ENCODE assay signal across 11 cellular contexts in the genomic region with DNA sequence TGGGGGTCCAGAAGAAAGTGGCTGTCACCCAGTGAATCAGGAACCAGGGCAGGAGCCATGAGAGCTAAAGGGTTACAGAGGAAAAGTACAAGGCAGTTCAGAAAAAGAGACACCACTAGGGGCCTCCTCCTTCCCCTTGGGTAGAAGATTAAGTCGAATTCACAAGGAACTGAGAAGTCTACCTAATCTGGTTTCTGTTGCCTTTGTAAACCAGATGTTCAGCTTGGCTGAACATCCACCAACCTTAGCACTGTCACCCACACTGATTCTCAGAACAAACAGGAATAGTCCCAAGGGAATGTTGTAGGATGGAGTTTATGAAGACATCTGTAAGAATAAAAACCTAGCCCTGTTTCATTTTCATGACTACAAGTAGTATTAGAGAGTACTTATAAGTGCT.
DNase-seq lines count a peak whose midpoint lies in the region; ATAC-seq and TF ChIP-seq lines count a peak whose summit lies in the region.
"Had no signal": no experiment of that assay in that cellular context is flagged by ENCODE, and none has a peak within 500 bp of the region (broad histone marks: within the 10 kb centered on the region; RNA-seq: fewer than 3 reads in every experiment).

No MANE protein-coding gene starts in this region.

- DNase-seq in CD14-positive monocyte (ENCODE audit: low spot score), result no peak
- no peak for DNase-seq in T-helper 17 cell
- no peak for DNase-seq in activated CD8-positive, alpha-beta T cell treated with anti-CD3 and anti-CD28 coated beads for 36 hours
- no peak for DNase-seq in stimulated activated CD4-positive, alpha-beta T cell treated with anti-CD3 and anti-CD28 coated beads, Interleukin-2, amount 100 ng/mL, for 48 hours
- no peak for DNase-seq in colonic mucosa
- no peak for DNase-seq in left lobe of liver (ENCODE audit: low spot score)
- DNase-seq: CD8-positive, alpha-beta memory T cell; cortex of kidney; lower lobe of right lung had no signal

- intact Hi-C loops in CD14-positive monocyte (cut with micrococcal nuclease) (no loop called here), colonic mucosa (cut with DNase I) (no loop called here)
- intact Hi-C loops in activated CD8-positive, alpha-beta T cell treated with anti-CD3 and anti-CD28 coated beads for 36 hours (cut with micrococcal nuclease), result no loop called here

- H3K9me3 Mint-ChIP-seq in CD14-positive monocyte, result no peaks in the 10 kb centered on the region
- H3K9me3 Mint-ChIP-seq in activated CD8-positive, alpha-beta T cell treated with anti-CD3 and anti-CD28 coated beads for 36 hours, result no peaks in the 10 kb centered on the region
- H3K9me3 Mint-ChIP-seq: CD8-positive, alpha-beta memory T cell had no signal

- no peak overlapping the region for H3K4me3 ChIP-seq in colonic mucosa
- H3K4me3 ChIP-seq: lower lobe of right lung had no signal

- H3K9ac ChIP-seq in colonic mucosa (ENCODE audit: low read depth in 2 of 2, low read length in 2 of 2), result no peak overlapping the region

- CTCF ChIA-PET in activated CD8-positive, alpha-beta T cell treated with anti-CD3 and anti-CD28 coated beads for 36 hours (lab: Charles Lee), result interaction anchor here (1.0 kb wide), 1 partner anchor 365 kb away, joined by 3 read pairs; no protein-coding TSS in a partner anchor

- H3K36me3 Mint-ChIP-seq in CD14-positive monocyte (peaks cover 11 to 19% of the 10 kb centered on the region in 2 donors), T-helper 17 cell (ENCODE audit: low read depth) (peaks cover 3% of the 10 kb centered on the region)
- peaks cover 2% of the 10 kb centered on the region for H3K36me3 Mint-ChIP-seq in activated CD8-positive, alpha-beta T cell treated with anti-CD3 and anti-CD28 coated beads for 36 hours (ENCODE audit: low read depth)

- H3K9me3 ChIP-seq in T-helper 17 cell (ENCODE audit: control insufficient read depth, low read length, poor library complexity, severe bottlenecking) (no peaks in the 10 kb centered on the region), colonic mucosa (no peaks in the 10 kb centered on the region)
- H3K9me3 ChIP-seq: lower lobe of right lung had no signal

- ATAC-seq in GM19328 (IDR thresholded peaks at IDR 0.05; ENCODE audit: unreplicated experiment) (peak; percentile 98), HG03025 (IDR thresholded peaks at IDR 0.05; ENCODE audit: low FRiP score, unreplicated experiment) (peak; percentile 97), T-helper 17 cell (peak; percentile 49), left lobe of liver (no peak)
- no peak for ATAC-seq in activated CD8-positive, alpha-beta T cell treated with anti-CD3 and anti-CD28 coated beads for 36 hours
- ATAC-seq: lower lobe of right lung had no signal

- no peaks in the 10 kb centered on the region for H3K27me3 ChIP-seq in colonic mucosa

- H3K27me3 Mint-ChIP-seq in CD14-positive monocyte (ENCODE audit: low read depth in 3 of 3) (no peaks in the 10 kb centered on the region), T-helper 17 cell (no peaks in the 10 kb centered on the region)
- no peaks in the 10 kb centered on the region for H3K27me3 Mint-ChIP-seq in activated CD8-positive, alpha-beta T cell treated with anti-CD3 and anti-CD28 coated beads for 36 hours

- no peak for TF ChIP-seq CTCF in CD14-positive monocyte (IDR thresholded peaks at IDR 0.05)
- TF ChIP-seq CTCF in activated CD8-positive, alpha-beta T cell treated with anti-CD3 and anti-CD28 coated beads for 36 hours (IDR thresholded peaks at IDR 0.05), result no peak
- TF ChIP-seq CTCF in colonic mucosa (IDR thresholded peaks at IDR 0.05), result no peak

- POLR2A ChIA-PET in activated CD8-positive, alpha-beta T cell treated with anti-CD3 and anti-CD28 coated beads for 36 hours (lab: Charles Lee), result interaction anchor here (0.6 kb wide), 1 partner anchor 130 kb away, joined by 3 read pairs; no protein-coding TSS in a partner anchor

- H3K4me3 Mint-ChIP-seq in CD14-positive monocyte (no peak overlapping the region), T-helper 17 cell (no peak overlapping the region)
- no peak overlapping the region for H3K4me3 Mint-ChIP-seq in activated CD8-positive, alpha-beta T cell treated with anti-CD3 and anti-CD28 coated beads for 36 hours
- H3K4me3 Mint-ChIP-seq: CD8-positive, alpha-beta memory T cell had no signal

- H3K4me1 ChIP-seq in colonic mucosa, result no peaks in the 10 kb centered on the region
- H3K4me1 ChIP-seq: lower lobe of right lung had no signal

- H3K27ac ChIP-seq in colonic mucosa, result no peak overlapping the region
- H3K27ac ChIP-seq: lower lobe of right lung had no signal

- H3K36me3 ChIP-seq in colonic mucosa, result no peaks in the 10 kb centered on the region
- H3K36me3 ChIP-seq: lower lobe of right lung had no signal

- H3K4me1 Mint-ChIP-seq in CD14-positive monocyte (peaks cover 2% of the 10 kb centered on the region), T-helper 17 cell (peaks cover 8% of the 10 kb centered on the region)
- H3K4me1 Mint-ChIP-seq in activated CD8-positive, alpha-beta T cell treated with anti-CD3 and anti-CD28 coated beads for 36 hours (ENCODE audit: low read depth), result peaks cover 7% of the 10 kb centered on the region

- H3K27ac Mint-ChIP-seq in CD14-positive monocyte (peak overlapping the region in 4 of 7 donors; percentile 6 to 68 (median 38)), T-helper 17 cell (no peak overlapping the region)
- no peak overlapping the region for H3K27ac Mint-ChIP-seq in activated CD8-positive, alpha-beta T cell treated with anti-CD3 and anti-CD28 coated beads for 36 hours

Comparison
In these comparisons a context has a peak if more than half of its experiments do, and no peak if none do; other contexts are left out.
1. H3K27ac Mint-ChIP-seq: peak in CD14-positive monocyte (4 of 7); none in T-helper 17 cell (single experiment) and activated CD8-positive, alpha-beta T cell treated with anti-CD3 and anti-CD28 coated beads for 36 hours (single experiment).
2. ATAC-seq: peak in GM19328 (single experiment), HG03025 (single experiment) and T-helper 17 cell (single experiment); none in activated CD8-positive, alpha-beta T cell treated with anti-CD3 and anti-CD28 coated beads for 36 hours (single experiment) and left lobe of liver (single experiment).